20 cellular contexts compared by ENCODE assay signal in genomic region chr15:48515497-48515896, GRCh38.
"Had no signal": no experiment of that assay in that cellular context is flagged by ENCODE, and none has a peak within 500 bp of the region (broad histone marks: within the 10 kb centered on the region; RNA-seq: fewer than 3 reads in every experiment).

No MANE protein-coding gene starts in this region.

- H3K27me3 Mint-ChIP-seq: activated naive CD8-positive, alpha-beta T cell treated with anti-CD3 and anti-CD28 coated beads, Interleukin-2, amount 50 U/mL, for 24 hours; activated T-cell treated with anti-CD3 and anti-CD28 coated beads, Interleukin-2, amount 50 U/mL, for 24 hours; brain had no signal

- H3K27me3 ChIP-seq: left lung, pancreas, transverse colon, uterus had no signal

- H3K9me3 Mint-ChIP-seq: activated CD4-positive, alpha-beta T cell treated with anti-CD3 and anti-CD28 coated beads, Interleukin-2, amount 10 ng/mL, durations not matched to agents 24 days and 14 days; activated naive CD4-positive, alpha-beta T cell treated with anti-CD3 and anti-CD28 coated beads for 36 hours; activated naive CD8-positive, alpha-beta T cell treated with anti-CD3 and anti-CD28 coated beads, Interleukin-2, amount 50 U/mL, for 24 hours; activated T-cell treated with anti-CD3 and anti-CD28 coated beads, Interleukin-2, amount 50 U/mL, for 24 hours; activated T-helper 2 cell treated with anti-CD3 and anti-CD28 coated beads, Interferon-gamma antibody, Interleukin-2, Interleukin-4, amounts not matched to agents 10 μg/mL and 5 μg/mL and 100 μg/mL, durations not matched to agents 14 hours and 24 hours and 36 hours; T-helper 1 cell treated with Interleukin-12 subunit alpha and Interleukin-12 subunit beta and Interleukin-4 antibody, amounts not matched to agents 30 μg/mL and 1 μg/mL, for 36 hours had no signal

- H3K4me3 Mint-ChIP-seq: activated CD4-positive, alpha-beta T cell treated with anti-CD3 and anti-CD28 coated beads, Interleukin-2, amount 10 ng/mL, durations not matched to agents 24 days and 14 days; activated CD8-positive, alpha-beta T cell treated with anti-CD3 and anti-CD28 coated beads, Interleukin-2, amount 10 ng/mL, durations not matched to agents 7 days and 5 days; activated naive CD4-positive, alpha-beta T cell treated with anti-CD3 and anti-CD28 coated beads for 36 hours; activated naive CD8-positive, alpha-beta T cell treated with anti-CD3 and anti-CD28 coated beads, Interleukin-2, amount 50 U/mL, for 24 hours; activated T-cell treated with anti-CD3 and anti-CD28 coated beads, Interleukin-2, amount 50 U/mL, for 24 hours; brain; naive thymus-derived CD4-positive, alpha-beta T cell; T-helper 1 cell treated with Interleukin-12 subunit alpha and Interleukin-12 subunit beta and Interleukin-4 antibody, amounts not matched to agents 30 μg/mL and 1 μg/mL, for 36 hours had no signal

- H3K36me3 Mint-ChIP-seq: naive thymus-derived CD4-positive, alpha-beta T cell had no signal

- H3K9me3 ChIP-seq: left lung, mucosa of descending colon, pancreas, transverse colon, uterus had no signal

- H3K4me3 ChIP-seq: coronary artery, left lung, mucosa of descending colon, pancreas, transverse colon, uterus had no signal

- H3K27ac Mint-ChIP-seq: activated CD4-positive, alpha-beta T cell treated with anti-CD3 and anti-CD28 coated beads, Interleukin-2, amount 10 ng/mL, durations not matched to agents 24 days and 14 days; activated CD8-positive, alpha-beta T cell treated with anti-CD3 and anti-CD28 coated beads, Interleukin-2, amount 10 ng/mL, durations not matched to agents 7 days and 5 days; activated naive CD4-positive, alpha-beta T cell treated with anti-CD3 and anti-CD28 coated beads for 36 hours; activated naive CD8-positive, alpha-beta T cell treated with anti-CD3 and anti-CD28 coated beads, Interleukin-2, amount 50 U/mL, for 24 hours; activated T-cell treated with anti-CD3 and anti-CD28 coated beads, Interleukin-2, amount 50 U/mL, for 24 hours; activated T-helper 2 cell treated with anti-CD3 and anti-CD28 coated beads, Interferon-gamma antibody, Interleukin-2, Interleukin-4, amounts not matched to agents 10 μg/mL and 5 μg/mL and 100 μg/mL, durations not matched to agents 14 hours and 24 hours and 36 hours; naive thymus-derived CD4-positive, alpha-beta T cell; T-helper 1 cell treated with Interleukin-12 subunit alpha and Interleukin-12 subunit beta and Interleukin-4 antibody, amounts not matched to agents 30 μg/mL and 1 μg/mL, for 36 hours had no signal

- H3K4me1 ChIP-seq: left lung, pancreas, transverse colon, uterus had no signal

- H3K27ac ChIP-seq: left lung, pancreas, transverse colon, uterus had no signal

- ATAC-seq: activated CD8-positive, alpha-beta T cell treated with anti-CD3 and anti-CD28 coated beads, Interleukin-2, amount 10 ng/mL, durations not matched to agents 7 days and 5 days; activated naive CD8-positive, alpha-beta T cell treated with anti-CD3 and anti-CD28 coated beads, Interleukin-2, amount 50 U/mL, for 24 hours; left lung; mucosa of descending colon; naive thymus-derived CD4-positive, alpha-beta T cell; pancreas; stimulated activated naive CD8-positive, alpha-beta T cell treated with anti-CD3 and anti-CD28 coated beads, Interleukin-15, Interleukin-2, amounts not matched to agents 100 U/mL and 50 U/mL, for 24 hours had no signal

- H3K36me3 ChIP-seq: pancreas, transverse colon, uterus had no signal

- DNase-seq: activated CD4-positive, alpha-beta T cell treated with anti-CD3 and anti-CD28 coated beads, Interleukin-2, amount 10 ng/mL, durations not matched to agents 24 days and 14 days; activated CD8-positive, alpha-beta T cell treated with anti-CD3 and anti-CD28 coated beads, Interleukin-2, amount 10 ng/mL, durations not matched to agents 7 days and 5 days; activated naive CD4-positive, alpha-beta T cell treated with anti-CD3 and anti-CD28 coated beads for 36 hours; activated naive CD8-positive, alpha-beta T cell treated with anti-CD3 and anti-CD28 coated beads, Interleukin-2, amount 50 U/mL, for 24 hours; activated T-cell treated with anti-CD3 and anti-CD28 coated beads, Interleukin-2, amount 50 U/mL, for 24 hours; anterior cingulate cortex; central memory CD4-positive, alpha-beta T cell; left lung; mesenchymal stem cell; mucosa of descending colon; naive thymus-derived CD4-positive, alpha-beta T cell; pancreas; stimulated activated CD4-positive, alpha-beta T cell treated with anti-CD3 and anti-CD28 coated beads, Interleukin-2, amount 100 ng/mL, for 24 hours; stimulated activated naive CD8-positive, alpha-beta T cell treated with anti-CD3 and anti-CD28 coated beads, Interleukin-15, Interleukin-2, amounts not matched to agents 100 U/mL and 50 U/mL, for 24 hours; transverse colon; uterus had no signal

- H3K4me1 Mint-ChIP-seq: activated CD4-positive, alpha-beta T cell treated with anti-CD3 and anti-CD28 coated beads, Interleukin-2, amount 10 ng/mL, durations not matched to agents 24 days and 14 days; activated naive CD8-positive, alpha-beta T cell treated with anti-CD3 and anti-CD28 coated beads, Interleukin-2, amount 50 U/mL, for 24 hours; naive thymus-derived CD4-positive, alpha-beta T cell had no signal
